ENCODE assay signal across 9 cellular contexts in the genomic region with DNA sequence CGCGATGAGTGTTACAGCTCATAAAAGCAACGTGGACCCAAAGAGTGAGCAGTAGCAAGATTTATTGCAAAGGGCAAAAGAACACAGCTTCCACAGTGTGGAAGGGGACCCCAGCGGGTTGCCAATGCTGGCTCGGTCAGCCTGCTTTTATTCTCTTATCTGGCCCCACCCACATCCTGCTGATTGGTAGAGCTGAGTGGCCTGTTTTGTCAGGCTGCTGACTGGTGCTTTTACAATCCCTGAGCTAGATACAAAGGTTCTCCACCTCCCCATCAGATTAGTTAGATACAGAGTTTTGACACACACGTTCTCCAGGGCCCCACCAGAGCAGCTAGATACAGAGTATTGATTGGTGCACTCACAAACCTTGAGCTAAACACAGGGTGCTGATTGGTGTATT. TPM values are rescaled to one million over a fixed set of nuclear protein-coding genes. Genes with fewer than 3 reads are reported as not detected.
A peak's percentile ranks its signal among the peaks of the same experiment; 100 is the strongest.
DNase-seq lines count a peak whose midpoint lies in the region; ATAC-seq and TF ChIP-seq lines count a peak whose summit lies in the region.
"Not testable (repeated sequence)": the region's sequence is repeated elsewhere in the genome, so short reads cannot be mapped to it uniquely, and the experiment has no call there.
"Had no signal": no experiment of that assay in that cellular context is flagged by ENCODE, and none has a peak within 500 bp of the region (broad histone marks: within the 10 kb centered on the region; RNA-seq: fewer than 3 reads in every experiment).

No MANE protein-coding gene starts in this region.

- not testable (repeated sequence) for H4K20me1 ChIP-seq in PC-3 (ENCODE audit: low read length)

- not testable (repeated sequence) for H3F3A ChIP-seq in PC-3 (ENCODE audit: low read length, unreplicated experiment)

- POLR2A ChIA-PET in PC-3 (lab: Charles Lee; ENCODE audit: unreplicated experiment) = not testable (repeated sequence)
- POLR2A ChIA-PET in MCF 10A (lab: Yijun Ruan, JAX) = interaction anchor here (1.2 to 4.2 kb wide), 3 partner anchors 11 to 14 kb away, joined by 3 to 37 read pairs (median 8); no protein-coding TSS in a partner anchor

- H3K4me2 ChIP-seq in PC-3 (ENCODE audit: low read length) = not testable (repeated sequence)

- H3K4me3 ChIP-seq in PC-3 (ENCODE audit: low read length) = not testable (repeated sequence)

- not testable (repeated sequence) for BruUV-seq in PC-3 (replicated peaks; lab: Mats Ljungman, UMichigan); MCF 10A (replicated peaks; lab: Mats Ljungman, UMichigan)

- peak overlapping the region; percentile 3 for H3K27ac Mint-ChIP-seq in activated naive CD4-positive, alpha-beta T cell treated with anti-CD3 and anti-CD28 coated beads, Interleukin-2, amount 10 ng/mL, durations not matched to agents 7 days and 5 days
- peak overlapping the region; percentile 21 for H3K27ac Mint-ChIP-seq in MCF 10A (ENCODE audit: low read depth, unreplicated experiment)
- peak overlapping the region; percentile 20 for H3K27ac Mint-ChIP-seq in nephron progenitor cell

- not testable (repeated sequence) for H3K9me3 Mint-ChIP-seq in activated naive CD4-positive, alpha-beta T cell treated with anti-CD3 and anti-CD28 coated beads, Interleukin-2, amount 10 ng/mL, durations not matched to agents 7 days and 5 days; MCF 10A (ENCODE audit: unreplicated experiment); nephron progenitor cell

- not testable (repeated sequence) for H3K9me3 ChIP-seq in PC-3 (ENCODE audit: low read length)

- H2AFZ ChIP-seq in PC-3 (ENCODE audit: low read length) = not testable (repeated sequence)

- H3K79me2 ChIP-seq in PC-3 (ENCODE audit: low read length) = not testable (repeated sequence)

- H3K27me3 Mint-ChIP-seq in activated naive CD4-positive, alpha-beta T cell treated with anti-CD3 and anti-CD28 coated beads, Interleukin-2, amount 10 ng/mL, durations not matched to agents 7 days and 5 days; MCF 10A (ENCODE audit: insufficient read depth, unreplicated experiment); nephron progenitor cell (ENCODE audit: low read depth, poor library complexity): not testable (repeated sequence)

- peak; percentile 0 for DNase-seq in A172 (ENCODE audit: low spot score)
- DNase-seq in PC-3 = peak; percentile 1
- not testable (repeated sequence) for DNase-seq in activated naive CD4-positive, alpha-beta T cell treated with anti-CD3 and anti-CD28 coated beads, Interleukin-2, amount 10 ng/mL, durations not matched to agents 7 days and 5 days; MCF 10A (ENCODE audit: unreplicated experiment); nephron progenitor cell

- TF ChIP-seq CTCF in PC-3 (conservative IDR thresholded peaks at IDR 0.05; ENCODE audit: low read depth, low read length); MCF 10A (IDR thresholded peaks at IDR 0.05; ENCODE audit: unreplicated experiment); nephron progenitor cell (IDR thresholded peaks at IDR 0.05): not testable (repeated sequence)

- not testable (repeated sequence) for H3K4me1 Mint-ChIP-seq in activated naive CD4-positive, alpha-beta T cell treated with anti-CD3 and anti-CD28 coated beads, Interleukin-2, amount 10 ng/mL, durations not matched to agents 7 days and 5 days; nephron progenitor cell
- H3K4me1 Mint-ChIP-seq in MCF 10A (ENCODE audit: insufficient read depth, unreplicated experiment) = peaks cover 48% of the 10 kb centered on the region

- CTCF ChIA-PET in PC-3 (lab: Charles Lee); activated naive CD4-positive, alpha-beta T cell treated with anti-CD3 and anti-CD28 coated beads, Interleukin-2, amount 10 ng/mL, durations not matched to agents 7 days and 5 days (lab: Charles Lee): not testable (repeated sequence)
- CTCF ChIA-PET in MCF 10A (lab: Yijun Ruan, JAX) = interaction anchor here (1.1 to 4.7 kb wide), 6 partner anchors 24 to 431 kb away, joined by 3 to 26 read pairs (median 8); a partner anchor contains a TSS

- H3K9me2 ChIP-seq in PC-3 (replicated peaks; ENCODE audit: low read length) = not testable (repeated sequence)

- not testable (repeated sequence) for H3K4me3 Mint-ChIP-seq in activated naive CD4-positive, alpha-beta T cell treated with anti-CD3 and anti-CD28 coated beads, Interleukin-2, amount 10 ng/mL, durations not matched to agents 7 days and 5 days; MCF 10A (ENCODE audit: unreplicated experiment); nephron progenitor cell

- not testable (repeated sequence) for H3K27ac ChIP-seq in PC-3 (ENCODE audit: low read length)

- peaks cover 59% of the 10 kb centered on the region for H3K4me1 ChIP-seq in PC-3 (ENCODE audit: insufficient read depth, low read length)

- H3K36me3 Mint-ChIP-seq in activated naive CD4-positive, alpha-beta T cell treated with anti-CD3 and anti-CD28 coated beads, Interleukin-2, amount 10 ng/mL, durations not matched to agents 7 days and 5 days; MCF 10A (ENCODE audit: insufficient read depth, unreplicated experiment); nephron progenitor cell (ENCODE audit: low read depth): not testable (repeated sequence)

- intact Hi-C loops in PC-3 (cut with micrococcal nuclease); MCF 10A (cut with micrococcal nuclease): not testable (repeated sequence)

- H3K27me3 ChIP-seq in PC-3 (ENCODE audit: low read length) = not testable (repeated sequence)

- not testable (repeated sequence) for ATAC-seq in PC-3

- H3K36me3 ChIP-seq in PC-3 (ENCODE audit: low read depth, low read length) = not testable (repeated sequence)

- H3K9ac ChIP-seq in PC-3 (ENCODE audit: low read length) = not testable (repeated sequence)

RNA-seq across cellular contexts. Expression of a gene that starts 39.7 kb away (rescaled TPM):
- 11.7 and 11.8 TPM in 2 replicates for total RNA-seq in A172 (2014; rRNA removed; shearing (Covaris generic))
- total RNA-seq in PC-3 (2014; rRNA removed) = 3.5 and 5.2 TPM in 2 replicates
- 0.79 and 1.4 TPM in 2 replicates for total RNA-seq in MCF 10A (2022)
- total RNA-seq: CD4-positive, alpha-beta memory T cell; CD4-positive, CD25-positive, alpha-beta regulatory T cell; CD8-positive, alpha-beta memory T cell; GM12878 had no signal
